ENCODE assay signal across 17 cellular contexts in genomic region chr3:30614373-30614772, GRCh38. TPM values are rescaled to one million over a fixed set of nuclear protein-coding genes. Genes with fewer than 3 reads are reported as not detected.
DNase-seq lines count a peak whose midpoint lies in the region; ATAC-seq, FAIRE-seq and TF ChIP-seq lines count a peak whose summit lies in the region.
"Had no signal": no experiment of that assay in that cellular context is flagged by ENCODE, and none has a peak within 500 bp of the region (broad histone marks: within the 10 kb centered on the region; RNA-seq: fewer than 3 reads in every experiment).

No MANE protein-coding gene starts in this region.

- no peak for ATAC-seq in stimulated activated naive CD8-positive, alpha-beta T cell treated with anti-CD3 and anti-CD28 coated beads, Interleukin-15, Interleukin-2, amounts not matched to agents 100 U/mL and 50 U/mL, for 24 hours
- ATAC-seq in activated CD8-positive, alpha-beta T cell treated with anti-CD3 and anti-CD28 coated beads, Interleukin-2, amount 10 ng/mL, durations not matched to agents 7 days and 5 days, result no peak
- ATAC-seq: gastrocnemius medialis had no signal

- H3K27ac ChIP-seq in keratinocyte (ENCODE audit: control insufficient read depth, insufficient read depth, low read length), result peak overlapping the region; percentile 44
- H3K27ac ChIP-seq: GM23248, prostate gland had no signal

- peak overlapping the region in 2 of 3 experiments; percentile 12 to 55 for H3K4me3 ChIP-seq in keratinocyte (ENCODE audit: control insufficient read depth in 2 of 3, extremely low read depth in 1 of 3, insufficient read depth in 2 of 3, low read depth in 1 of 3, low read length in 3 of 3)
- H3K4me3 ChIP-seq: gastrocnemius medialis, GM23248, prostate gland had no signal

- dilution Hi-C loops in keratinocyte (cut with MboI; ENCODE audit: extremely low pct_ligation_motif_present, low sequenced_read_pairs), result no loop called here

- peaks cover 30% of the 10 kb centered on the region for H4K20me1 ChIP-seq in keratinocyte (ENCODE audit: control insufficient read depth, extremely low read depth, insufficient read depth, low read length)

- CTCF ChIA-PET in activated CD8-positive, alpha-beta T cell treated with anti-CD3 and anti-CD28 coated beads, Interleukin-2, amount 10 ng/mL, durations not matched to agents 7 days and 5 days (lab: Charles Lee), result interaction anchor here (0.7 to 11.3 kb wide), 6 partner anchors 10 to 572 kb away, joined by 3 to 91 read pairs (median 5); no protein-coding TSS in a partner anchor

- DNase-seq in stimulated activated naive CD8-positive, alpha-beta T cell treated with anti-CD3 and anti-CD28 coated beads, Interleukin-15, Interleukin-2, amounts not matched to agents 100 U/mL and 50 U/mL, for 24 hours, result no peak
- DNase-seq in activated CD8-positive, alpha-beta T cell treated with anti-CD3 and anti-CD28 coated beads, Interleukin-2, amount 10 ng/mL, durations not matched to agents 7 days and 5 days, result no peak
- DNase-seq in keratinocyte (ENCODE audit: low read depth, low spot score), result no peak
- DNase-seq in activated CD4-positive, CD25-positive, alpha-beta regulatory T cell (lab: John Stamatoyannopoulos, UW), result no peak
- no peak for DNase-seq in chondrocyte (ENCODE audit: low spot score)
- DNase-seq in frontal cortex (ENCODE audit: low spot score in 2 of 2), result no peak
- DNase-seq in GOT3 (lab: John Stamatoyannopoulos, UW), result no peak
- DNase-seq: effector CD4-positive, alpha-beta T cell; gastrocnemius medialis; GM23248; NCI-H1436 treated with DMSO at 0.1 percent for 48 hours; NCI-H526; stimulated activated CD4-positive, alpha-beta T cell treated with anti-CD3 and anti-CD28 coated beads, Interleukin-1b, Interleukin-23, amount 100 ng/mL, for 48 hours; stimulated activated CD8-positive, alpha-beta memory T cell treated with anti-CD3 and anti-CD28 coated beads, Interleukin-4, amount 100 ng/mL, for 48 hours had no signal

- POLR2A ChIA-PET in activated CD8-positive, alpha-beta T cell treated with anti-CD3 and anti-CD28 coated beads, Interleukin-2, amount 10 ng/mL, durations not matched to agents 7 days and 5 days (lab: Charles Lee), result interaction anchor here (1.2 to 3.1 kb wide), 4 partner anchors 11 to 44 kb away, joined by 3 to 12 read pairs (median 6); no protein-coding TSS in a partner anchor

- H3K27ac Mint-ChIP-seq in stimulated activated naive CD8-positive, alpha-beta T cell treated with anti-CD3 and anti-CD28 coated beads, Interleukin-15, Interleukin-2, amounts not matched to agents 100 ng/mL and 50 ng/mL, for 24 hours, result peak overlapping the region; percentile 98
- H3K27ac Mint-ChIP-seq in activated CD8-positive, alpha-beta T cell treated with anti-CD3 and anti-CD28 coated beads, Interleukin-2, amount 10 ng/mL, durations not matched to agents 7 days and 5 days, result peak overlapping the region; percentile 46
- H3K27ac Mint-ChIP-seq in chondrocyte (ENCODE audit: unreplicated experiment), result no peak overlapping the region

- no peaks in the 10 kb centered on the region for H3K9me3 Mint-ChIP-seq in stimulated activated naive CD8-positive, alpha-beta T cell treated with anti-CD3 and anti-CD28 coated beads, Interleukin-15, Interleukin-2, amounts not matched to agents 100 ng/mL and 50 ng/mL, for 24 hours
- no peaks in the 10 kb centered on the region for H3K9me3 Mint-ChIP-seq in activated CD8-positive, alpha-beta T cell treated with anti-CD3 and anti-CD28 coated beads, Interleukin-2, amount 10 ng/mL, durations not matched to agents 7 days and 5 days (ENCODE audit: insufficient read depth)
- H3K9me3 Mint-ChIP-seq in chondrocyte (ENCODE audit: low read depth), result no peaks in the 10 kb centered on the region

- H3K9me3 ChIP-seq in keratinocyte (ENCODE audit: control insufficient read depth, low read depth, low read length), result no peaks in the 10 kb centered on the region
- H3K9me3 ChIP-seq: gastrocnemius medialis, prostate gland had no signal

- peaks cover 4 to 27% of the 10 kb centered on the region in 2 experiments for H3K36me3 ChIP-seq in keratinocyte (ENCODE audit: control insufficient read depth in 2 of 2, extremely low read depth in 1 of 2, insufficient read depth in 2 of 2, low read length in 2 of 2)
- H3K36me3 ChIP-seq: gastrocnemius medialis, prostate gland had no signal

- H3K9ac ChIP-seq in keratinocyte (ENCODE audit: control insufficient read depth, extremely low read depth, insufficient read depth, low read length), result no peak overlapping the region
- H3K9ac ChIP-seq: GM23248 had no signal

- FAIRE-seq in keratinocyte (lab: Jason Lieb, UNC) (peak; percentile 64), frontal cortex (lab: Jason Lieb, UNC) (no peak)
- FAIRE-seq: G401.6 had no signal

- no peak for TF ChIP-seq CTCF in keratinocyte (optimal IDR thresholded peaks at IDR 0.05 in 1 of 3, IDR thresholded peaks at IDR 0.05 in 1 of 3, conservative IDR thresholded peaks at IDR 0.05 in 1 of 3; ENCODE audit: extremely low read depth in 1 of 3, insufficient read depth in 2 of 3, low read length in 3 of 3)
- no peak for TF ChIP-seq CTCF in chondrocyte (IDR thresholded peaks at IDR 0.05)

- H3K4me1 Mint-ChIP-seq in stimulated activated naive CD8-positive, alpha-beta T cell treated with anti-CD3 and anti-CD28 coated beads, Interleukin-15, Interleukin-2, amounts not matched to agents 100 ng/mL and 50 ng/mL, for 24 hours (ENCODE audit: low read depth), result peaks cover 100% of the 10 kb centered on the region
- H3K4me1 Mint-ChIP-seq in activated CD8-positive, alpha-beta T cell treated with anti-CD3 and anti-CD28 coated beads, Interleukin-2, amount 10 ng/mL, durations not matched to agents 7 days and 5 days (ENCODE audit: low read depth), result peaks cover 94% of the 10 kb centered on the region
- peaks cover 60% of the 10 kb centered on the region for H3K4me1 Mint-ChIP-seq in chondrocyte (ENCODE audit: low read depth)

- H2AFZ ChIP-seq in keratinocyte (ENCODE audit: control insufficient read depth, low read length), result no peak overlapping the region
- H2AFZ ChIP-seq: GM23248 had no signal

- peaks cover 3% of the 10 kb centered on the region for H3K9me1 ChIP-seq in keratinocyte (ENCODE audit: control insufficient read depth, extremely low read depth, insufficient read depth, low read length)

- no peaks in the 10 kb centered on the region for H3K27me3 ChIP-seq in keratinocyte (ENCODE audit: control insufficient read depth, extremely low read depth, insufficient read depth, low read length)
- H3K27me3 ChIP-seq: gastrocnemius medialis had no signal

- no peaks in the 10 kb centered on the region for H3K27me3 Mint-ChIP-seq in stimulated activated naive CD8-positive, alpha-beta T cell treated with anti-CD3 and anti-CD28 coated beads, Interleukin-15, Interleukin-2, amounts not matched to agents 100 ng/mL and 50 ng/mL, for 24 hours
- H3K27me3 Mint-ChIP-seq in activated CD8-positive, alpha-beta T cell treated with anti-CD3 and anti-CD28 coated beads, Interleukin-2, amount 10 ng/mL, durations not matched to agents 7 days and 5 days (ENCODE audit: low read depth), result no peaks in the 10 kb centered on the region
- no peaks in the 10 kb centered on the region for H3K27me3 Mint-ChIP-seq in chondrocyte (ENCODE audit: low read depth)

- H3K36me3 Mint-ChIP-seq in stimulated activated naive CD8-positive, alpha-beta T cell treated with anti-CD3 and anti-CD28 coated beads, Interleukin-15, Interleukin-2, amounts not matched to agents 100 ng/mL and 50 ng/mL, for 24 hours (ENCODE audit: low read depth), result peaks cover 71% of the 10 kb centered on the region
- H3K36me3 Mint-ChIP-seq in activated CD8-positive, alpha-beta T cell treated with anti-CD3 and anti-CD28 coated beads, Interleukin-2, amount 10 ng/mL, durations not matched to agents 7 days and 5 days (ENCODE audit: low read depth), result peaks cover 58% of the 10 kb centered on the region
- no peaks in the 10 kb centered on the region for H3K36me3 Mint-ChIP-seq in chondrocyte (ENCODE audit: low read depth)

- peak overlapping the region; percentile 96 for H3K4me3 Mint-ChIP-seq in stimulated activated naive CD8-positive, alpha-beta T cell treated with anti-CD3 and anti-CD28 coated beads, Interleukin-15, Interleukin-2, amounts not matched to agents 100 ng/mL and 50 ng/mL, for 24 hours
- peak overlapping the region; percentile 36 for H3K4me3 Mint-ChIP-seq in activated CD8-positive, alpha-beta T cell treated with anti-CD3 and anti-CD28 coated beads, Interleukin-2, amount 10 ng/mL, durations not matched to agents 7 days and 5 days
- H3K4me3 Mint-ChIP-seq in chondrocyte (ENCODE audit: unreplicated experiment), result no peak overlapping the region

- peaks cover 67% of the 10 kb centered on the region for H3K4me1 ChIP-seq in keratinocyte (ENCODE audit: control insufficient read depth, extremely low read depth, insufficient read depth, low read length)
- H3K4me1 ChIP-seq: prostate gland had no signal

- peaks cover 100% of the 10 kb centered on the region for H3K79me2 ChIP-seq in keratinocyte (ENCODE audit: control insufficient read depth, insufficient read depth, low read length)

- H3K4me2 ChIP-seq in keratinocyte (ENCODE audit: control insufficient read depth, extremely low read depth, insufficient read depth, low read depth, low read length), result peak overlapping the region; percentile 76

RNA-seq across cellular contexts. Expression of gene TGFBR2, which starts 8.0 kb away (rescaled TPM):
- total RNA-seq in activated CD8-positive, alpha-beta T cell treated with anti-CD3 and anti-CD28 coated beads, Interleukin-2, amount 10 ng/mL, durations not matched to agents 7 days and 5 days, result 10 to 100 TPM; 62.7 to 64.5 TPM
- polyA plus RNA-seq in keratinocyte, result 250 to 402 TPM (median 303 TPM) in 3 replicates
- polyA plus RNA-seq in keratinocyte (2011; ENCODE audit: low read depth), result 39.9 TPM
- polyA plus RNA-seq in keratinocyte (2011; cell fraction: cytosol; rRNA removed), result 201 and 293 TPM in 2 replicates
- 332 and 361 TPM in 2 replicates for polyA plus RNA-seq in keratinocyte (2011; cell fraction: nucleus; rRNA removed)
- 37.4 and 256 TPM in 2 replicates for polyA plus RNA-seq in keratinocyte (2012; ENCODE audit: low replicate concordance)
- polyA minus RNA-seq in keratinocyte, result 379 to 451 TPM (median 420 TPM) in 3 replicates
- polyA minus RNA-seq in keratinocyte (2011; cell fraction: cytosol; rRNA and poly(A)+ RNA removed), result 312 TPM
- 400 and 638 TPM in 2 replicates for polyA minus RNA-seq in keratinocyte (2011; cell fraction: nucleus; rRNA and poly(A)+ RNA removed)
- 25.7 to 52.2 TPM (median 28.4 TPM) in 3 replicates for total RNA-seq in chondrocyte
- total RNA-seq in frontal cortex, result 4.5 TPM
